In the genomic region with DNA sequence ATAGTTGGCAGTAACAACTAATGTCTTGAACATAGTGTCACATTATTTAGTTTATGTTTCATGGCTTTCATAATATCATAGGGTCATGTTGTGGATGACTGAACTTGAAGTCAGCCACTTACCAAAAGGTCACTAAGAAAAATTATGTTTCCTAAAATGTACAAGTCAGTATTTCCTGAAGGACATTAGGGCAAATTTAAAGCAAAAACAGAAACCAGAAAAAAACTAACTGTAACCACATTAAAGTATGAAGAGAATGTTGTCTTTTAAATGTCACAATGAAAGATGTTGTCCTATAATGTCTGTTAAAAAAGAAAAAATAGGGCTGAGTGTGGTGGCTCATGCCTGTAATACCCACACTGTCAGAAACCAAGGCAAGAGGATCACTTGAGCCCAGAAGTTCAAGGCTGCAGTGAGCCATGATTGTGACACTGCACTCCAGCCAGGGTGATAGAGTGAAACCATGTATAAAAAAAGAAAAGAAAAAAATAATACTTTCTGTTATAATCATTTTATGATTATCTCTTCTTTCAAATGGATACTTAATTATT, we compare ENCODE assay signal across 18 cellular contexts. TPM values are rescaled to one million over a fixed set of nuclear protein-coding genes. Genes with fewer than 3 reads are reported as not detected.
"Had no signal": no experiment of that assay in that cellular context is flagged by ENCODE, and none has a peak within 500 bp of the region (broad histone marks: within the 10 kb centered on the region; RNA-seq: fewer than 3 reads in every experiment).

No MANE protein-coding gene starts in this region.

- H3K79me2 ChIP-seq: parathyroid adenoma had no signal

- H2AFZ ChIP-seq: parathyroid adenoma had no signal

- H3K4me1 ChIP-seq: lower lobe of right lung, parathyroid adenoma had no signal

- ATAC-seq: lower lobe of right lung, T-cell had no signal

- H3K36me3 ChIP-seq: lower lobe of right lung had no signal

- H3K9me3 ChIP-seq: lower lobe of right lung had no signal

- H3K27ac ChIP-seq: epithelial cell of prostate, lower lobe of right lung, parathyroid adenoma had no signal

- DNase-seq: activated CD4-positive, alpha-beta memory T cell treated with anti-CD3 and anti-CD28 coated beads, Interleukin-2, amount 10 ng/mL, durations not matched to agents 7 days and 5 days; activated CD4-positive, alpha-beta T cell treated with anti-CD3 and anti-CD28 coated beads for 1 hour; activated gamma-delta T cell; activated naive CD8-positive, alpha-beta T cell treated with anti-CD3 and anti-CD28 coated beads for 36 hours; activated T-cell treated with anti-CD3 and anti-CD28 coated beads, Interleukin-2, amount 50 U/mL, for 48 hours; aorta; cortex of kidney; effector CD8-positive, alpha-beta T cell; lower lobe of right lung; naive B cell; retina; stimulated activated CD4-positive, alpha-beta T cell treated with anti-CD3 and anti-CD28 coated beads, Interleukin-2, amount 100 ng/mL, for 24 hours; stimulated activated naive CD4-positive, alpha-beta T cell; T-cell; T1000; trophoblast cell had no signal

- H3K4me3 ChIP-seq: lower lobe of right lung had no signal

- H3K9ac ChIP-seq: parathyroid adenoma had no signal

RNA-seq across cellular contexts. Expression of a gene that starts 55.8 kb away (rescaled TPM):
- total RNA-seq: activated CD4-positive, alpha-beta memory T cell treated with anti-CD3 and anti-CD28 coated beads, Interleukin-2, amount 10 ng/mL, durations not matched to agents 7 days and 5 days; activated naive CD8-positive, alpha-beta T cell treated with anti-CD3 and anti-CD28 coated beads for 36 hours had no signal
